In the genomic region with DNA sequence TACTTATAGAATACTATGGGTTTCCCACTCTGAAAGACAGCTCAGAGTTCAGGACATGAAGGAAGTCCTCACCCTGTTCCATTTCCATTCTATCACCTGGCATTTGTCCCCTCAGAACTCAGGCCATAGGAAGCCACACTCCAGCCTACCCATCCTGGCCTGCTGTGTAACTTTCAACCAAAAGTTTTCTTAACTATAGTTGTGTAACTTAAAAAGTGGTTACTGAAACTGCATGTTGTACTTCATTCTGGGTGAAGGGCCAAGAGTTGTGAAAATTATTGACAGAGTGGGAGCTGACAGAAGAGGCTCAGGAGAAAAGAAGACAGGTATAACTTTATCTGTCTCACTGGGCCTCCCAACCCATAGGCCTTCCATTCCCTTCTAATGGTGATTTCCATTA, we compare ENCODE assay signal across 2 cellular contexts.
TF ChIP-seq lines count a peak whose summit lies in the region.

No MANE protein-coding gene starts in this region.

TF ChIP-seq in liver, 16 proteins besides CTCF, POLR2A, EP300 and RAD21 (continued from another document):
- TF ChIP-seq GABPA (IDR thresholded peaks at IDR 0.05 in 1 of 2, conservative IDR thresholded peaks at IDR 0.05 in 1 of 2), result no peak
- no peak for TF ChIP-seq FOXA2 (IDR thresholded peaks at IDR 0.05)
- no peak for TF ChIP-seq NR2F2 (IDR thresholded peaks at IDR 0.05)
- TF ChIP-seq, protein P1, sequence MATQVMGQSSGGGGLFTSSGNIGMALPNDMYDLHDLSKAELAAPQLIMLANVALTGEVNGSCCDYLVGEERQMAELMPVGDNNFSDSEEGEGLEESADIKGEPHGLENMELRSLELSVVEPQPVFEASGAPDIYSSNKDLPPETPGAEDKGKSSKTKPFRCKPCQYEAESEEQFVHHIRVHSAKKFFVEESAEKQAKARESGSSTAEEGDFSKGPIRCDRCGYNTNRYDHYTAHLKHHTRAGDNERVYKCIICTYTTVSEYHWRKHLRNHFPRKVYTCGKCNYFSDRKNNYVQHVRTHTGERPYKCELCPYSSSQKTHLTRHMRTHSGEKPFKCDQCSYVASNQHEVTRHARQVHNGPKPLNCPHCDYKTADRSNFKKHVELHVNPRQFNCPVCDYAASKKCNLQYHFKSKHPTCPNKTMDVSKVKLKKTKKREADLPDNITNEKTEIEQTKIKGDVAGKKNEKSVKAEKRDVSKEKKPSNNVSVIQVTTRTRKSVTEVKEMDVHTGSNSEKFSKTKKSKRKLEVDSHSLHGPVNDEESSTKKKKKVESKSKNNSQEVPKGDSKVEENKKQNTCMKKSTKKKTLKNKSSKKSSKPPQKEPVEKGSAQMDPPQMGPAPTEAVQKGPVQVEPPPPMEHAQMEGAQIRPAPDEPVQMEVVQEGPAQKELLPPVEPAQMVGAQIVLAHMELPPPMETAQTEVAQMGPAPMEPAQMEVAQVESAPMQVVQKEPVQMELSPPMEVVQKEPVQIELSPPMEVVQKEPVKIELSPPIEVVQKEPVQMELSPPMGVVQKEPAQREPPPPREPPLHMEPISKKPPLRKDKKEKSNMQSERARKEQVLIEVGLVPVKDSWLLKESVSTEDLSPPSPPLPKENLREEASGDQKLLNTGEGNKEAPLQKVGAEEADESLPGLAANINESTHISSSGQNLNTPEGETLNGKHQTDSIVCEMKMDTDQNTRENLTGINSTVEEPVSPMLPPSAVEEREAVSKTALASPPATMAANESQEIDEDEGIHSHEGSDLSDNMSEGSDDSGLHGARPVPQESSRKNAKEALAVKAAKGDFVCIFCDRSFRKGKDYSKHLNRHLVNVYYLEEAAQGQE (IDR thresholded peaks at IDR 0.05), result no peak
- peak; percentile 25 to 57 for TF ChIP-seq HNF4A (conservative IDR thresholded peaks at IDR 0.05)
- TF ChIP-seq, protein P2, sequence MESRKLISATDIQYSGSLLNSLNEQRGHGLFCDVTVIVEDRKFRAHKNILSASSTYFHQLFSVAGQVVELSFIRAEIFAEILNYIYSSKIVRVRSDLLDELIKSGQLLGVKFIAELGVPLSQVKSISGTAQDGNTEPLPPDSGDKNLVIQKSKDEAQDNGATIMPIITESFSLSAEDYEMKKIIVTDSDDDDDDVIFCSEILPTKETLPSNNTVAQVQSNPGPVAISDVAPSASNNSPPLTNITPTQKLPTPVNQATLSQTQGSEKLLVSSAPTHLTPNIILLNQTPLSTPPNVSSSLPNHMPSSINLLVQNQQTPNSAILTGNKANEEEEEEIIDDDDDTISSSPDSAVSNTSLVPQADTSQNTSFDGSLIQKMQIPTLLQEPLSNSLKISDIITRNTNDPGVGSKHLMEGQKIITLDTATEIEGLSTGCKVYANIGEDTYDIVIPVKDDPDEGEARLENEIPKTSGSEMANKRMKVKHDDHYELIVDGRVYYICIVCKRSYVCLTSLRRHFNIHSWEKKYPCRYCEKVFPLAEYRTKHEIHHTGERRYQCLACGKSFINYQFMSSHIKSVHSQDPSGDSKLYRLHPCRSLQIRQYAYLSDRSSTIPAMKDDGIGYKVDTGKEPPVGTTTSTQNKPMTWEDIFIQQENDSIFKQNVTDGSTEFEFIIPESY (IDR thresholded peaks at IDR 0.05), result no peak
- no peak for TF ChIP-seq TAF1 (conservative IDR thresholded peaks at IDR 0.05)
- TF ChIP-seq, protein P3, sequence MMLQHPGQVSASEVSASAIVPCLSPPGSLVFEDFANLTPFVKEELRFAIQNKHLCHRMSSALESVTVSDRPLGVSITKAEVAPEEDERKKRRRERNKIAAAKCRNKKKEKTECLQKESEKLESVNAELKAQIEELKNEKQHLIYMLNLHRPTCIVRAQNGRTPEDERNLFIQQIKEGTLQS (IDR thresholded peaks at IDR 0.05), result no peak
- TF ChIP-seq RXRA (IDR thresholded peaks at IDR 0.05), result peak; percentile 21 to 70
- TF ChIP-seq FOXA1 (IDR thresholded peaks at IDR 0.05), result no peak
- no peak for TF ChIP-seq YY1 (IDR thresholded peaks at IDR 0.05)
- TF ChIP-seq HNF4G (IDR thresholded peaks at IDR 0.05), result peak; percentile 9
- TF ChIP-seq JUND (IDR thresholded peaks at IDR 0.05), result no peak
- TF ChIP-seq SP1 (IDR thresholded peaks at IDR 0.05), result peak; percentile 66

TF ChIP-seq in HepG2, 621 proteins besides CTCF, POLR2A, EP300 and RAD21 (continued from another document):
- TF ChIP-seq, protein P4, sequence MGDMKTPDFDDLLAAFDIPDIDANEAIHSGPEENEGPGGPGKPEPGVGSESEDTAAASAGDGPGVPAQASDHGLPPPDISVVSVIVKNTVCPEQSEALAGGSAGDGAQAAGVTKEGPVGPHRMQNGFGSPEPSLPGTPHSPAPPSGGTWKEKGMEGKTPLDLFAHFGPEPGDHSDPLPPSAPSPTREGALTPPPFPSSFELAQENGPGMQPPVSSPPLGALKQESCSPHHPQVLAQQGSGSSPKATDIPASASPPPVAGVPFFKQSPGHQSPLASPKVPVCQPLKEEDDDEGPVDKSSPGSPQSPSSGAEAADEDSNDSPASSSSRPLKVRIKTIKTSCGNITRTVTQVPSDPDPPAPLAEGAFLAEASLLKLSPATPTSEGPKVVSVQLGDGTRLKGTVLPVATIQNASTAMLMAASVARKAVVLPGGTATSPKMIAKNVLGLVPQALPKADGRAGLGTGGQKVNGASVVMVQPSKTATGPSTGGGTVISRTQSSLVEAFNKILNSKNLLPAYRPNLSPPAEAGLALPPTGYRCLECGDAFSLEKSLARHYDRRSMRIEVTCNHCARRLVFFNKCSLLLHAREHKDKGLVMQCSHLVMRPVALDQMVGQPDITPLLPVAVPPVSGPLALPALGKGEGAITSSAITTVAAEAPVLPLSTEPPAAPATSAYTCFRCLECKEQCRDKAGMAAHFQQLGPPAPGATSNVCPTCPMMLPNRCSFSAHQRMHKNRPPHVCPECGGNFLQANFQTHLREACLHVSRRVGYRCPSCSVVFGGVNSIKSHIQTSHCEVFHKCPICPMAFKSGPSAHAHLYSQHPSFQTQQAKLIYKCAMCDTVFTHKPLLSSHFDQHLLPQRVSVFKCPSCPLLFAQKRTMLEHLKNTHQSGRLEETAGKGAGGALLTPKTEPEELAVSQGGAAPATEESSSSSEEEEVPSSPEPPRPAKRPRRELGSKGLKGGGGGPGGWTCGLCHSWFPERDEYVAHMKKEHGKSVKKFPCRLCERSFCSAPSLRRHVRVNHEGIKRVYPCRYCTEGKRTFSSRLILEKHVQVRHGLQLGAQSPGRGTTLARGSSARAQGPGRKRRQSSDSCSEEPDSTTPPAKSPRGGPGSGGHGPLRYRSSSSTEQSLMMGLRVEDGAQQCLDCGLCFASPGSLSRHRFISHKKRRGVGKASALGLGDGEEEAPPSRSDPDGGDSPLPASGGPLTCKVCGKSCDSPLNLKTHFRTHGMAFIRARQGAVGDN (CRISPR knock-in tag; IDR thresholded peaks at IDR 0.05), result no peak
- TF ChIP-seq KAT2B (IDR thresholded peaks at IDR 0.05; ENCODE audit: borderline replicate concordance, low read depth, low read length) (no peak), ZNF720 (CRISPR knock-in tag; IDR thresholded peaks at IDR 0.05) (no peak), NFYB (CRISPR knock-in tag; IDR thresholded peaks at IDR 0.05) (no peak), ZNF3 (CRISPR knock-in tag; IDR thresholded peaks at IDR 0.05) (no peak), SRSF4 (IDR thresholded peaks at IDR 0.05; ENCODE audit: low read depth, low read length, poor library complexity, severe bottlenecking) (no peak), DNMT3B (CRISPR knock-in tag; conservative IDR thresholded peaks at IDR 0.05) (no peak), ASH2L (IDR thresholded peaks at IDR 0.05; ENCODE audit: insufficient read length, low read depth, low read length) (no peak), PAF1 (CRISPR knock-in tag; IDR thresholded peaks at IDR 0.05) (no peak)
- TF ChIP-seq, protein P5, sequence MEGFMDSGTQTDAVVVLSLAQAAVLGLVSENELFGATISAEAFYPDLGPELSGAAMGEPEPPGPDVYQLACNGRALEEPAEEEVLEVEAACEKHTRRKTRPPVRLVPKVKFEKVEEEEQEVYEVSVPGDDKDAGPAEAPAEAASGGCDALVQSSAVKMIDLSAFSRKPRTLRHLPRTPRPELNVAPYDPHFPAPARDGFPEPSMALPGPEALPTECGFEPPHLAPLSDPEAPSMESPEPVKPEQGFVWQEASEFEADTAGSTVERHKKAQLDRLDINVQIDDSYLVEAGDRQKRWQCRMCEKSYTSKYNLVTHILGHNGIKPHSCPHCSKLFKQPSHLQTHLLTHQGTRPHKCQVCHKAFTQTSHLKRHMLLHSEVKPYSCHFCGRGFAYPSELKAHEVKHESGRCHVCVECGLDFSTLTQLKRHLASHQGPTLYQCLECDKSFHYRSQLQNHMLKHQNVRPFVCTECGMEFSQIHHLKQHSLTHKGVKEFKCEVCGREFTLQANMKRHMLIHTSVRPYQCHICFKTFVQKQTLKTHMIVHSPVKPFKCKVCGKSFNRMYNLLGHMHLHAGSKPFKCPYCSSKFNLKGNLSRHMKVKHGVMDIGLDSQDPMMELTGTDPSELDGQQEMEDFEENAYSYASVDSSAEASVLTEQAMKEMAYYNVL (CRISPR knock-in tag; IDR thresholded peaks at IDR 0.05; ENCODE audit: borderline replicate concordance), result no peak
- TF ChIP-seq, protein P6, sequence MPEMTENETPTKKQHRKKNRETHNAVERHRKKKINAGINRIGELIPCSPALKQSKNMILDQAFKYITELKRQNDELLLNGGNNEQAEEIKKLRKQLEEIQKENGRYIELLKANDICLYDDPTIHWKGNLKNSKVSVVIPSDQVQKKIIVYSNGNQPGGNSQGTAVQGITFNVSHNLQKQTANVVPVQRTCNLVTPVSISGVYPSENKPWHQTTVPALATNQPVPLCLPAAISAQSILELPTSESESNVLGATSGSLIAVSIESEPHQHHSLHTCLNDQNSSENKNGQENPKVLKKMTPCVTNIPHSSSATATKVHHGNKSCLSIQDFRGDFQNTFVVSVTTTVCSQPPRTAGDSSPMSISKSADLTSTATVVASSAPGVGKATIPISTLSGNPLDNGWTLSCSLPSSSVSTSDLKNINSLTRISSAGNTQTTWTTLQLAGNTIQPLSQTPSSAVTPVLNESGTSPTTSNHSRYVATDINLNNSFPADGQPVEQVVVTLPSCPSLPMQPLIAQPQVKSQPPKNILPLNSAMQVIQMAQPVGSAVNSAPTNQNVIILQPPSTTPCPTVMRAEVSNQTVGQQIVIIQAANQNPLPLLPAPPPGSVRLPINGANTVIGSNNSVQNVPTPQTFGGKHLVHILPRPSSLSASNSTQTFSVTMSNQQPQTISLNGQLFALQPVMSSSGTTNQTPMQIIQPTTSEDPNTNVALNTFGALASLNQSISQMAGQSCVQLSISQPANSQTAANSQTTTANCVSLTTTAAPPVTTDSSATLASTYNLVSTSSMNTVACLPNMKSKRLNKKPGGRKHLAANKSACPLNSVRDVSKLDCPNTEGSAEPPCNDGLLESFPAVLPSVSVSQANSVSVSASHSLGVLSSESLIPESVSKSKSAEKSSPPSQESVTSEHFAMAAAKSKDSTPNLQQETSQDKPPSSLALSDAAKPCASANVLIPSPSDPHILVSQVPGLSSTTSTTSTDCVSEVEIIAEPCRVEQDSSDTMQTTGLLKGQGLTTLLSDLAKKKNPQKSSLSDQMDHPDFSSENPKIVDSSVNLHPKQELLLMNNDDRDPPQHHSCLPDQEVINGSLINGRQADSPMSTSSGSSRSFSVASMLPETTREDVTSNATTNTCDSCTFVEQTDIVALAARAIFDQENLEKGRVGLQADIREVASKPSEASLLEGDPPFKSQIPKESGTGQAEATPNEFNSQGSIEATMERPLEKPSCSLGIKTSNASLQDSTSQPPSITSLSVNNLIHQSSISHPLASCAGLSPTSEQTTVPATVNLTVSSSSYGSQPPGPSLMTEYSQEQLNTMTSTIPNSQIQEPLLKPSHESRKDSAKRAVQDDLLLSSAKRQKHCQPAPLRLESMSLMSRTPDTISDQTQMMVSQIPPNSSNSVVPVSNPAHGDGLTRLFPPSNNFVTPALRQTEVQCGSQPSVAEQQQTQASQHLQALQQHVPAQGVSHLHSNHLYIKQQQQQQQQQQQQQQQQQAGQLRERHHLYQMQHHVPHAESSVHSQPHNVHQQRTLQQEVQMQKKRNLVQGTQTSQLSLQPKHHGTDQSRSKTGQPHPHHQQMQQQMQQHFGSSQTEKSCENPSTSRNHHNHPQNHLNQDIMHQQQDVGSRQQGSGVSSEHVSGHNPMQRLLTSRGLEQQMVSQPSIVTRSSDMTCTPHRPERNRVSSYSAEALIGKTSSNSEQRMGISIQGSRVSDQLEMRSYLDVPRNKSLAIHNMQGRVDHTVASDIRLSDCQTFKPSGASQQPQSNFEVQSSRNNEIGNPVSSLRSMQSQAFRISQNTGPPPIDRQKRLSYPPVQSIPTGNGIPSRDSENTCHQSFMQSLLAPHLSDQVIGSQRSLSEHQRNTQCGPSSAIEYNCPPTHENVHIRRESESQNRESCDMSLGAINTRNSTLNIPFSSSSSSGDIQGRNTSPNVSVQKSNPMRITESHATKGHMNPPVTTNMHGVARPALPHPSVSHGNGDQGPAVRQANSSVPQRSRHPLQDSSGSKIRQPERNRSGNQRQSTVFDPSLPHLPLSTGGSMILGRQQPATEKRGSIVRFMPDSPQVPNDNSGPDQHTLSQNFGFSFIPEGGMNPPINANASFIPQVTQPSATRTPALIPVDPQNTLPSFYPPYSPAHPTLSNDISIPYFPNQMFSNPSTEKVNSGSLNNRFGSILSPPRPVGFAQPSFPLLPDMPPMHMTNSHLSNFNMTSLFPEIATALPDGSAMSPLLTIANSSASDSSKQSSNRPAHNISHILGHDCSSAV (CRISPR knock-in tag; IDR thresholded peaks at IDR 0.05; ENCODE audit: borderline replicate concordance), result no peak
